In genomic region chr6:30884521-30885480, GRCh38 we compare ENCODE assay signal across 8 cellular contexts. TPM values are rescaled to one million over a fixed set of nuclear protein-coding genes. Genes with fewer than 3 reads are reported as not detected.
DNase-seq lines count a peak whose midpoint lies in the region; ATAC-seq and TF ChIP-seq lines count a peak whose summit lies in the region.

No MANE protein-coding gene starts in this region.

- DNase-seq in GM13976 (ENCODE audit: low spot score) = peak; percentile 82
- peak in 1 of 2 donors; percentile 71 for DNase-seq in ascending aorta (ENCODE audit: low spot score in 2 of 2)
- peak in 46 of 51 donors; percentile 33 to 85 (median 58) for DNase-seq in hypothalamus (lab: John Stamatoyannopoulos, UW)
- peak; percentile 38 for DNase-seq in putamen (ENCODE audit: low spot score)

- no peaks in the 10 kb centered on the region for H3K9me3 ChIP-seq in ascending aorta

- peaks cover 0 to 23% of the 10 kb centered on the region in 2 donors for H3K4me1 ChIP-seq in ascending aorta

- H3K4me3 ChIP-seq in ascending aorta = peak overlapping the region; percentile 78 to 87

- H3K27ac ChIP-seq in 22Rv1 = peak overlapping the region; percentile 98
- H3K27ac ChIP-seq in ascending aorta = peak overlapping the region; percentile 83 to 90

- H3K27me3 ChIP-seq in ascending aorta = no peaks in the 10 kb centered on the region

- ATAC-seq in HG03354 (IDR thresholded peaks at IDR 0.05; ENCODE audit: poor library complexity, severe bottlenecking, unreplicated experiment) = no peak
- ATAC-seq in GM18867 (IDR thresholded peaks at IDR 0.05; ENCODE audit: unreplicated experiment) = no peak

- intact Hi-C loops in ascending aorta (cut with DNase I) = loop anchor here (1.0 to 2.0 kb wide), 2 partner anchors 24 to 30 kb away; partner anchors contain the start of genes GTF2H4 and VARS2

- H3K36me3 ChIP-seq in ascending aorta = peaks cover 0 to 6% of the 10 kb centered on the region in 2 donors

- in situ Hi-C loops in GM13976 (cut with MboI; ENCODE audit: low sequenced_read_pairs, unreplicated experiment) = no loop called here

- TF ChIP-seq CTCF in 22Rv1 (IDR thresholded peaks at IDR 0.05) (no peak), GM13976 (IDR thresholded peaks at IDR 0.05; ENCODE audit: borderline replicate concordance, control extremely low read depth, extremely low read depth, insufficient read depth, missing control alignments) (no peak), ascending aorta (IDR thresholded peaks at IDR 0.05) (no peak)

TF ChIP-seq in PFSK-1, 5 proteins besides CTCF, POLR2A, EP300 and RAD21:
- peak; percentile 5 for TF ChIP-seq FOXP2 (optimal IDR thresholded peaks at IDR 0.05; ENCODE audit: borderline replicate concordance, extremely low read depth, extremely low read length, insufficient read depth)
- TF ChIP-seq POLR2AphosphoS5 (IDR thresholded peaks at IDR 0.05; ENCODE audit: low read depth, low read length) = no peak

RNA-seq across cellular contexts. Expression of gene DDR1, which starts 0.5 kb away (rescaled TPM):
- polyA plus RNA-seq in PFSK-1 (2012; ENCODE audit: insufficient read length, low read depth) = 21.1 TPM
- total RNA-seq in ascending aorta = 18.8 TPM

RNA-seq across cellular contexts. Expression of gene GTF2H4, which starts 23.2 kb away (rescaled TPM):
- 30.4 TPM for polyA plus RNA-seq in PFSK-1 (2012; ENCODE audit: insufficient read length, low read depth)
- total RNA-seq in ascending aorta = 81.0 TPM

RNA-seq across cellular contexts. Expression of gene VARS2, which starts 29.2 kb away (rescaled TPM):
- 46.6 TPM for polyA plus RNA-seq in PFSK-1 (2012; ENCODE audit: insufficient read length, low read depth)
- 5.7 TPM for total RNA-seq in ascending aorta

RNA-seq across cellular contexts. Expression of gene SFTA2, which starts 47.2 kb away (rescaled TPM):
- polyA plus RNA-seq in PFSK-1 (2012; ENCODE audit: insufficient read length, low read depth) = not detected
- not detected for total RNA-seq in ascending aorta

RNA-seq across cellular contexts. Expression of gene MUCL3, which starts 56.0 kb away (rescaled TPM):
- not detected for polyA plus RNA-seq in PFSK-1 (2012; ENCODE audit: insufficient read length, low read depth)
- not detected for total RNA-seq in ascending aorta
